ENCODE assay signal across 18 cellular contexts in genomic region chr2:43236256-43236655, GRCh38.
"Had no signal": no experiment of that assay in that cellular context is flagged by ENCODE, and none has a peak within 500 bp of the region (broad histone marks: within the 10 kb centered on the region; RNA-seq: fewer than 3 reads in every experiment).

No MANE protein-coding gene starts in this region.

- DNase-seq: activated CD4-positive, alpha-beta memory T cell treated with anti-CD3 and anti-CD28 coated beads for 36 hours; activated CD4-positive, alpha-beta T cell treated with anti-CD3 and anti-CD28 coated beads for 4 hours; activated CD4-positive, CD25-positive, alpha-beta regulatory T cell; activated effector memory CD4-positive, alpha-beta T cell treated with anti-CD3 and anti-CD28 coated beads, Interleukin-2, amount 50 U/mL, for 16 hours; activated naive CD4-positive, alpha-beta T cell treated with anti-CD3 and anti-CD28 coated beads, Interleukin-2, amount 10 ng/mL, durations not matched to agents 7 days and 5 days; amygdala; cerebellar nuclear complex; heart right ventricle; lower lobe of right lung; naive thymus-derived CD4-positive, alpha-beta T cell; psoas muscle; stimulated activated CD4-positive, alpha-beta T cell treated with anti-CD3 and anti-CD28 coated beads, Interleukin-1b, Interleukin-23, amount 100 ng/mL, for 48 hours; T1000; testis had no signal

- H3K36me3 ChIP-seq: ovary, right atrium auricular region had no signal

- H3K4me3 ChIP-seq: coronary artery, heart right ventricle, lower lobe of right lung, ovary, psoas muscle, right atrium auricular region, testis had no signal

- H3K27ac ChIP-seq: coronary artery, epithelial cell of prostate, lower lobe of right lung, ovary, psoas muscle, right atrium auricular region, testis had no signal

- H3K27me3 ChIP-seq: heart right ventricle, ovary, right atrium auricular region, testis had no signal

- H3K9me3 ChIP-seq: heart right ventricle, lower lobe of right lung, ovary, psoas muscle, right atrium auricular region, testis had no signal

- H3K4me1 ChIP-seq: psoas muscle had no signal

- ATAC-seq: heart right ventricle; naive thymus-derived CD4-positive, alpha-beta T cell had no signal
